ENCODE assay signal across 21 cellular contexts in genomic region chr18:46574740-46575108, GRCh38.
"Had no signal": no experiment of that assay in that cellular context is flagged by ENCODE, and none has a peak within 500 bp of the region (broad histone marks: within the 10 kb centered on the region; RNA-seq: fewer than 3 reads in every experiment).

No MANE protein-coding gene starts in this region.

- H3K27ac Mint-ChIP-seq: activated B cell treated with CpG ODN at 0.5 μM for 24 hours; activated naive CD4-positive, alpha-beta T cell treated with anti-CD3 and anti-CD28 coated beads for 36 hours; activated T-cell treated with anti-CD3 and anti-CD28 coated beads, Interleukin-2, amount 50 U/mL, for 72 hours; naive B cell; T-helper 1 cell treated with Interleukin-12 subunit alpha and Interleukin-12 subunit beta and Interleukin-4 antibody, amounts not matched to agents 30 μg/mL and 1 μg/mL, for 36 hours had no signal

- H3K9me3 Mint-ChIP-seq: T-helper 1 cell treated with Interleukin-12 subunit alpha and Interleukin-12 subunit beta and Interleukin-4 antibody, amounts not matched to agents 30 μg/mL and 1 μg/mL, for 36 hours had no signal

- ATAC-seq: activated T-cell treated with anti-CD3 and anti-CD28 coated beads, Interleukin-2, amount 50 U/mL, for 72 hours; body of pancreas; left cardiac atrium had no signal

- H3K36me3 ChIP-seq: cardiac muscle cell, prostate gland, thoracic aorta had no signal

- H3K4me1 ChIP-seq: body of pancreas, prostate gland, spleen had no signal

- H3K4me3 Mint-ChIP-seq: activated B cell treated with CpG ODN at 0.5 μM for 24 hours; activated naive CD4-positive, alpha-beta T cell treated with anti-CD3 and anti-CD28 coated beads for 36 hours; activated T-cell treated with anti-CD3 and anti-CD28 coated beads, Interleukin-2, amount 50 U/mL, for 72 hours; naive B cell; T-helper 1 cell treated with Interleukin-12 subunit alpha and Interleukin-12 subunit beta and Interleukin-4 antibody, amounts not matched to agents 30 μg/mL and 1 μg/mL, for 36 hours had no signal

- DNase-seq: activated B cell treated with CpG ODN at 0.5 μM for 24 hours; activated CD4-positive, alpha-beta T cell treated with anti-CD3 and anti-CD28 coated beads for 4 hours; activated CD4-positive, alpha-beta T cell treated with anti-CD3 and anti-CD28 coated beads, Interleukin-2, amount 50 U/mL, for 48 hours; activated effector memory CD4-positive, alpha-beta T cell treated with Interleukin-2 at 50 U/mL for 16 hours; activated naive CD4-positive, alpha-beta T cell treated with anti-CD3 and anti-CD28 coated beads for 36 hours; activated T-cell treated with anti-CD3 and anti-CD28 coated beads, Interleukin-2, amount 50 U/mL, for 72 hours; anterior cingulate cortex; body of pancreas; effector CD8-positive, alpha-beta T cell; islet precursor cell; left cardiac atrium; mesenchymal stem cell; naive B cell; spleen; stimulated activated CD4-positive, alpha-beta T cell treated with anti-CD3 and anti-CD28 coated beads, Interleukin-4, amount 100 ng/mL, for 1 hour; stimulated activated naive CD4-positive, alpha-beta T cell treated with Interleukin-2 at 50 U/mL for 16 hours; T1000 had no signal

- H3K27me3 ChIP-seq: body of pancreas, cardiac muscle cell had no signal

- H3K27ac ChIP-seq: body of pancreas, prostate gland, spleen, thoracic aorta had no signal

- H3K9me3 ChIP-seq: body of pancreas, prostate gland, spleen, thoracic aorta had no signal

- H3K4me1 Mint-ChIP-seq: activated B cell treated with CpG ODN at 0.5 μM for 24 hours, naive B cell had no signal

- H3K4me3 ChIP-seq: body of pancreas, cardiac muscle cell, prostate gland, spleen, thoracic aorta had no signal
